ENCODE assay signal across 1 cellular context in the genomic region with DNA sequence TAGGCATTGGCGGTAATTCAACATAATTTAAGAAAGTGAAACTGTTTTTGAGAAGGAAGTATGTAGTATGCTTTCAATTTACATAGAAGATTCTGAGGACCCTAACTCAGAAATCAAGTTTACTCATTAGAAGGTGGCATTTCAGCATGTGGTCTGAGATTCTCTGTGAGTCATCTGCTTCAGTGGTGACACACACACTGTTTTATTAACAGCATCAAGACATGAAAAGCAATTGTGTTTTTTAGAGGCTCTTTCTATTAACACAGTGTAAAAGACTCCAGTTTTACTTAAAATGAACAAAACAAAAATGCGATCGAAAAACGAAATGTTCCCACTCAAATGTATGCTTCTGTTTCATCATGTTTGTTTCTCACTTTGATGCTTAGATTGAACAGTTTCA.
TF ChIP-seq lines count a peak whose summit lies in the region.

No MANE protein-coding gene starts in this region.

TF ChIP-seq in GM23338, 12 proteins besides CTCF, POLR2A, EP300 and RAD21 (continued from another document):
- TF ChIP-seq REST (IDR thresholded peaks at IDR 0.05; ENCODE audit: unreplicated experiment), result no peak
- no peak for TF ChIP-seq ZNF114 (CRISPR knock-in tag; IDR thresholded peaks at IDR 0.05)
- TF ChIP-seq EZH2phosphoT487 (IDR thresholded peaks at IDR 0.05; ENCODE audit: unreplicated experiment), result no peak
- TF ChIP-seq EZH2 (IDR thresholded peaks at IDR 0.05; ENCODE audit: low read depth, unreplicated experiment), result no peak
- TF ChIP-seq STAT1 (IDR thresholded peaks at IDR 0.05; ENCODE audit: unreplicated experiment), result no peak
- TF ChIP-seq POLR2AphosphoS5 (IDR thresholded peaks at IDR 0.05; ENCODE audit: low read depth), result no peak
- TF ChIP-seq JUNB (IDR thresholded peaks at IDR 0.05; ENCODE audit: unreplicated experiment), result no peak
- no peak for TF ChIP-seq ZNF331 (CRISPR knock-in tag; IDR thresholded peaks at IDR 0.05; ENCODE audit: low read depth)
- no peak for TF ChIP-seq ZNF462 (CRISPR knock-in tag; IDR thresholded peaks at IDR 0.05)
